Comparison of ENCODE assay signal across 1 cellular context in genomic region chr7:24756989-24757798, GRCh38.
TF ChIP-seq lines count a peak whose summit lies in the region.

GSDME (minus strand) TSS chr7:24757464; CDS start chr7:24749774, 7,690 bp downstream.

TF ChIP-seq in GM12878, 131 proteins besides CTCF, POLR2A, EP300 and RAD21 (continued from another document):
- no peak for TF ChIP-seq CEBPZ (IDR thresholded peaks at IDR 0.05; ENCODE audit: low read depth, low read length)
- TF ChIP-seq LARP7 (IDR thresholded peaks at IDR 0.05): peak; percentile 42; the same call in 1 of the 2 replicates
- no peak for TF ChIP-seq E2F4 (IDR thresholded peaks at IDR 0.05; ENCODE audit: low read depth, low read length)
- no peak for TF ChIP-seq IRF4 (IDR thresholded peaks at IDR 0.05; ENCODE audit: low read depth, low read length)
- TF ChIP-seq BCL3 (IDR thresholded peaks at IDR 0.05; ENCODE audit: borderline replicate concordance, insufficient read depth, low read depth, low read length, poor library complexity, severe bottlenecking): peak; percentile 43
- no peak for TF ChIP-seq GABPA (IDR thresholded peaks at IDR 0.05; ENCODE audit: low read depth)
- peak; percentile 22 for TF ChIP-seq HDAC6 (IDR thresholded peaks at IDR 0.05; ENCODE audit: unreplicated experiment)
- no peak for TF ChIP-seq ZBTB11 (CRISPR knock-in tag; IDR thresholded peaks at IDR 0.05)
- TF ChIP-seq NR2F1 (conservative IDR thresholded peaks at IDR 0.05): peak; percentile 73
- no peak for TF ChIP-seq SIN3A (IDR thresholded peaks at IDR 0.05; ENCODE audit: low read depth, low read length)
- TF ChIP-seq ESRRA (IDR thresholded peaks at IDR 0.05; ENCODE audit: low read length): no peak
- peak in 1 of 2 experiments; percentile 0; a peak in 1 of 4 replicates for TF ChIP-seq IKZF2 (IDR thresholded peaks at IDR 0.05)
- 0 out of 2 replicates have a peak, but pooled peaks have one; percentile 7 for TF ChIP-seq BACH1 (IDR thresholded peaks at IDR 0.05; ENCODE audit: borderline replicate concordance)
- TF ChIP-seq FOXM1 (IDR thresholded peaks at IDR 0.05; ENCODE audit: low read depth, low read length): no peak
- 0 out of 2 replicates have a peak, but pooled peaks have one; percentile 35 for TF ChIP-seq CREB1 (IDR thresholded peaks at IDR 0.05; ENCODE audit: low read depth)
- TF ChIP-seq USF2 (IDR thresholded peaks at IDR 0.05; ENCODE audit: borderline replicate concordance, low read depth, low read length): no peak
- no peak for TF ChIP-seq HCFC1 (IDR thresholded peaks at IDR 0.05; ENCODE audit: low read length)
- peak in 1 of 2 experiments; percentile 18; a peak in 1 of 3 replicates for TF ChIP-seq EGR1 (IDR thresholded peaks at IDR 0.05; ENCODE audit: borderline replicate concordance in 1 of 2, low read depth in 2 of 2, low read length in 2 of 2)
- 0 out of 2 replicates have a peak, but pooled peaks have one; percentile 49 for TF ChIP-seq EED (IDR thresholded peaks at IDR 0.05; ENCODE audit: low read depth)
- TF ChIP-seq YBX1 (IDR thresholded peaks at IDR 0.05): no peak
- TF ChIP-seq TAF1 (IDR thresholded peaks at IDR 0.05; ENCODE audit: borderline replicate concordance, low read depth, low read length): 0 out of 2 replicates have a peak, but pooled peaks have one; percentile 37
- no peak for TF ChIP-seq E2F8 (IDR thresholded peaks at IDR 0.05; ENCODE audit: low read depth, partially characterized antibody)
- 0 out of 2 replicates have a peak, but pooled peaks have one; percentile 23 for TF ChIP-seq ZSCAN29 (IDR thresholded peaks at IDR 0.05)
- 0 out of 4 replicates have a peak, but pooled peaks of 1 of the 2 experiments have one; percentile 31 for TF ChIP-seq BHLHE40 (IDR thresholded peaks at IDR 0.05; ENCODE audit: borderline replicate concordance in 1 of 2, low read depth in 2 of 2, low read length in 1 of 2)
- TF ChIP-seq ZNF592 (IDR thresholded peaks at IDR 0.05): no peak
- no peak for TF ChIP-seq NFYA (IDR thresholded peaks at IDR 0.05; ENCODE audit: borderline replicate concordance, low read depth, low read length)
- TF ChIP-seq ZBTB40 (IDR thresholded peaks at IDR 0.05; ENCODE audit: borderline replicate concordance): no peak
- TF ChIP-seq DPF2 (IDR thresholded peaks at IDR 0.05): 0 out of 2 replicates have a peak, but pooled peaks have one; percentile 31
- no peak for TF ChIP-seq KDM1A (IDR thresholded peaks at IDR 0.05; ENCODE audit: borderline replicate concordance)
TF ChIP-seq in GM12878: peak in this region for 16.
